8 cellular contexts compared by ENCODE assay signal in the genomic region with DNA sequence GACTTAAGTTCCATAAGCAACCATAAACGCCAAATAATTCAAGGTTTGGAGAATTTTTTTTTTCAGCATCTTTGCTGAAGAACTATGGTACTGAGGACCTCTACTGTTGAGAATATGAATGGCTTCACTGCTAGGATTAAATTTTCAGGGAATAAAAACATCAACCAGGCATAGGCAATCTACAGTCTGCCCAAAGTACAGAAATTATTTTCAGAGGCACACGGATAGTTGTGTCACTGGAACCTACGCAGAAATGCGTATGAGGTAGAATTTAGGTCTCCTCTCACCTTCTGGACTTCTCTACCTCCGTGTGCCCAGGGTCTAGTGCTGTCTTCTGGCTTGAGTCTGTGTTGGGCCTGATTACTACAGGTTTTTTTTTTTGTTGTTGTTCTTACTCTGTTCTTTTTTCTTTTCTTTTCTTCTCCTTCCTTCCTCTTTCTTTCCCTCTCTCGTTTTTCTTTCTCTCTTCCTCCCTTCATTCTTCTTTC. TPM values are rescaled to one million over a fixed set of nuclear protein-coding genes. Genes with fewer than 3 reads are reported as not detected.
A peak's percentile ranks its signal among the peaks of the same experiment; 100 is the strongest.
DNase-seq lines count a peak whose midpoint lies in the region; ATAC-seq, FAIRE-seq and TF ChIP-seq lines count a peak whose summit lies in the region.

No MANE protein-coding gene starts in this region.

- FAIRE-seq in GM12892 (lab: Jason Lieb, UNC), result no peak

- H3K4me3 Mint-ChIP-seq in activated CD8-positive, alpha-beta T cell treated with anti-CD3 and anti-CD28 coated beads for 36 hours, result no peak overlapping the region
- no peak overlapping the region for H3K4me3 Mint-ChIP-seq in activated CD8-positive, alpha-beta T cell treated with anti-CD3 and anti-CD28 coated beads, Interleukin-2, amount 10 ng/mL, durations not matched to agents 7 days and 5 days
- H3K4me3 Mint-ChIP-seq in brain, result no peak overlapping the region

- H3K4me1 ChIP-seq in liver (ENCODE audit: control insufficient read depth in 4 of 4, insufficient read depth in 4 of 4, low read length in 3 of 4), result no peaks in the 10 kb centered on the region

- DNase-seq in activated CD8-positive, alpha-beta T cell treated with anti-CD3 and anti-CD28 coated beads for 36 hours, result no peak
- no peak for DNase-seq in activated CD8-positive, alpha-beta T cell treated with anti-CD3 and anti-CD28 coated beads, Interleukin-2, amount 10 ng/mL, durations not matched to agents 7 days and 5 days
- peak; percentile 91 for DNase-seq in NCI-H1694 treated with DMSO at 0.1 percent for 48 hours (lab: John Stamatoyannopoulos, UW)
- DNase-seq in NCI-H187 treated with DMSO at 0.1 percent for 48 hours (lab: John Stamatoyannopoulos, UW), result no peak
- no peak for DNase-seq in GM12892 (ENCODE audit: insufficient read length)

- H3K4me1 Mint-ChIP-seq in activated CD8-positive, alpha-beta T cell treated with anti-CD3 and anti-CD28 coated beads for 36 hours (ENCODE audit: low read depth), result no peaks in the 10 kb centered on the region
- no peaks in the 10 kb centered on the region for H3K4me1 Mint-ChIP-seq in activated CD8-positive, alpha-beta T cell treated with anti-CD3 and anti-CD28 coated beads, Interleukin-2, amount 10 ng/mL, durations not matched to agents 7 days and 5 days (ENCODE audit: low read depth)
- H3K4me1 Mint-ChIP-seq in brain, result no peaks in the 10 kb centered on the region

- no peaks in the 10 kb centered on the region for H3K9me3 Mint-ChIP-seq in activated CD8-positive, alpha-beta T cell treated with anti-CD3 and anti-CD28 coated beads for 36 hours
- no peaks in the 10 kb centered on the region for H3K9me3 Mint-ChIP-seq in activated CD8-positive, alpha-beta T cell treated with anti-CD3 and anti-CD28 coated beads, Interleukin-2, amount 10 ng/mL, durations not matched to agents 7 days and 5 days (ENCODE audit: insufficient read depth)
- peaks cover 3 to 13% (median 4%) of the 10 kb centered on the region in 5 experiments for H3K9me3 Mint-ChIP-seq in brain

- peak; percentile 68 for TF ChIP-seq CTCF in activated CD8-positive, alpha-beta T cell treated with anti-CD3 and anti-CD28 coated beads for 36 hours (IDR thresholded peaks at IDR 0.05)
- TF ChIP-seq CTCF in brain (conservative IDR thresholded peaks at IDR 0.05) (peak; percentile 79 to 85), liver (IDR thresholded peaks at IDR 0.05; ENCODE audit: low read depth, low read length, missing input control) (peak; percentile 87)

- ATAC-seq in activated CD8-positive, alpha-beta T cell treated with anti-CD3 and anti-CD28 coated beads for 36 hours, result peak; percentile 24
- no peak for ATAC-seq in activated CD8-positive, alpha-beta T cell treated with anti-CD3 and anti-CD28 coated beads, Interleukin-2, amount 10 ng/mL, durations not matched to agents 7 days and 5 days
- ATAC-seq in GM18907 (IDR thresholded peaks at IDR 0.05; ENCODE audit: unreplicated experiment), result no peak

- no peaks in the 10 kb centered on the region for H3K9me3 ChIP-seq in liver (ENCODE audit: control insufficient read depth in 4 of 4, low read length in 3 of 4)

- no peaks in the 10 kb centered on the region for H3K36me3 ChIP-seq in liver (ENCODE audit: control insufficient read depth in 4 of 4, insufficient read depth in 3 of 4, low read depth in 1 of 4, low read length in 3 of 4)

- peaks cover 22% of the 10 kb centered on the region for H3K27me3 Mint-ChIP-seq in activated CD8-positive, alpha-beta T cell treated with anti-CD3 and anti-CD28 coated beads for 36 hours
- H3K27me3 Mint-ChIP-seq in activated CD8-positive, alpha-beta T cell treated with anti-CD3 and anti-CD28 coated beads, Interleukin-2, amount 10 ng/mL, durations not matched to agents 7 days and 5 days (ENCODE audit: low read depth), result peaks cover 36% of the 10 kb centered on the region
- H3K27me3 Mint-ChIP-seq in brain, result peaks cover 28% of the 10 kb centered on the region

- CTCF ChIA-PET in activated CD8-positive, alpha-beta T cell treated with anti-CD3 and anti-CD28 coated beads for 36 hours (lab: Charles Lee), result interaction anchor here (0.6 to 1.3 kb wide), 11 partner anchors 55 to 192 kb away, joined by 3 to 18 read pairs (median 3); no protein-coding TSS in a partner anchor
- CTCF ChIA-PET in activated CD8-positive, alpha-beta T cell treated with anti-CD3 and anti-CD28 coated beads, Interleukin-2, amount 10 ng/mL, durations not matched to agents 7 days and 5 days (lab: Charles Lee), result interaction anchor here (0.7 to 1.6 kb wide), 6 partner anchors 9 to 831 kb away, joined by 3 to 9 read pairs (median 4); no protein-coding TSS in a partner anchor

- H3K36me3 Mint-ChIP-seq in activated CD8-positive, alpha-beta T cell treated with anti-CD3 and anti-CD28 coated beads for 36 hours (ENCODE audit: low read depth), result no peaks in the 10 kb centered on the region
- H3K36me3 Mint-ChIP-seq in activated CD8-positive, alpha-beta T cell treated with anti-CD3 and anti-CD28 coated beads, Interleukin-2, amount 10 ng/mL, durations not matched to agents 7 days and 5 days (ENCODE audit: low read depth), result no peaks in the 10 kb centered on the region
- H3K36me3 Mint-ChIP-seq in brain, result no peaks in the 10 kb centered on the region

- TF ChIP-seq POLR2A in GM12892 (IDR thresholded peaks at IDR 0.05; ENCODE audit: low read depth, low read length), result no peak

- peaks cover 0 to 4% (median 0%) of the 10 kb centered on the region in 4 donors for H3K27me3 ChIP-seq in liver (ENCODE audit: control insufficient read depth in 4 of 4, insufficient read depth in 4 of 4, low read length in 3 of 4)

- intact Hi-C loops in activated CD8-positive, alpha-beta T cell treated with anti-CD3 and anti-CD28 coated beads for 36 hours (cut with micrococcal nuclease), result loop anchor here (5.0 kb wide), 1 partner anchor 139 kb away; no protein-coding TSS in a partner anchor

- H3K27ac ChIP-seq in liver (ENCODE audit: low read depth in 1 of 2, low read length in 2 of 2), result no peak overlapping the region

- no peak overlapping the region for H3K27ac Mint-ChIP-seq in activated CD8-positive, alpha-beta T cell treated with anti-CD3 and anti-CD28 coated beads for 36 hours
- no peak overlapping the region for H3K27ac Mint-ChIP-seq in activated CD8-positive, alpha-beta T cell treated with anti-CD3 and anti-CD28 coated beads, Interleukin-2, amount 10 ng/mL, durations not matched to agents 7 days and 5 days
- peak overlapping the region in 1 of 5 experiments; percentile 51 for H3K27ac Mint-ChIP-seq in brain

- WGBS in liver, result 8% methylated on average over 6 of the region's 6 CpGs

- H3K9ac ChIP-seq in liver (ENCODE audit: low read depth in 1 of 2, low read length in 2 of 2), result no peak overlapping the region

- peak; percentile 89 for TF ChIP-seq RAD21 in liver (IDR thresholded peaks at IDR 0.05)

- POLR2A ChIA-PET in activated CD8-positive, alpha-beta T cell treated with anti-CD3 and anti-CD28 coated beads for 36 hours (lab: Charles Lee), result no interaction called here
- POLR2A ChIA-PET in activated CD8-positive, alpha-beta T cell treated with anti-CD3 and anti-CD28 coated beads, Interleukin-2, amount 10 ng/mL, durations not matched to agents 7 days and 5 days (lab: Charles Lee), result no interaction called here

- H3K4me3 ChIP-seq in liver (ENCODE audit: low read depth in 1 of 3, low read length in 3 of 3), result no peak overlapping the region

TF ChIP-seq in liver, 16 proteins besides CTCF, POLR2A, EP300 and RAD21 (continues in another document):
- TF ChIP-seq, protein P1, sequence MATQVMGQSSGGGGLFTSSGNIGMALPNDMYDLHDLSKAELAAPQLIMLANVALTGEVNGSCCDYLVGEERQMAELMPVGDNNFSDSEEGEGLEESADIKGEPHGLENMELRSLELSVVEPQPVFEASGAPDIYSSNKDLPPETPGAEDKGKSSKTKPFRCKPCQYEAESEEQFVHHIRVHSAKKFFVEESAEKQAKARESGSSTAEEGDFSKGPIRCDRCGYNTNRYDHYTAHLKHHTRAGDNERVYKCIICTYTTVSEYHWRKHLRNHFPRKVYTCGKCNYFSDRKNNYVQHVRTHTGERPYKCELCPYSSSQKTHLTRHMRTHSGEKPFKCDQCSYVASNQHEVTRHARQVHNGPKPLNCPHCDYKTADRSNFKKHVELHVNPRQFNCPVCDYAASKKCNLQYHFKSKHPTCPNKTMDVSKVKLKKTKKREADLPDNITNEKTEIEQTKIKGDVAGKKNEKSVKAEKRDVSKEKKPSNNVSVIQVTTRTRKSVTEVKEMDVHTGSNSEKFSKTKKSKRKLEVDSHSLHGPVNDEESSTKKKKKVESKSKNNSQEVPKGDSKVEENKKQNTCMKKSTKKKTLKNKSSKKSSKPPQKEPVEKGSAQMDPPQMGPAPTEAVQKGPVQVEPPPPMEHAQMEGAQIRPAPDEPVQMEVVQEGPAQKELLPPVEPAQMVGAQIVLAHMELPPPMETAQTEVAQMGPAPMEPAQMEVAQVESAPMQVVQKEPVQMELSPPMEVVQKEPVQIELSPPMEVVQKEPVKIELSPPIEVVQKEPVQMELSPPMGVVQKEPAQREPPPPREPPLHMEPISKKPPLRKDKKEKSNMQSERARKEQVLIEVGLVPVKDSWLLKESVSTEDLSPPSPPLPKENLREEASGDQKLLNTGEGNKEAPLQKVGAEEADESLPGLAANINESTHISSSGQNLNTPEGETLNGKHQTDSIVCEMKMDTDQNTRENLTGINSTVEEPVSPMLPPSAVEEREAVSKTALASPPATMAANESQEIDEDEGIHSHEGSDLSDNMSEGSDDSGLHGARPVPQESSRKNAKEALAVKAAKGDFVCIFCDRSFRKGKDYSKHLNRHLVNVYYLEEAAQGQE (IDR thresholded peaks at IDR 0.05), result no peak
- TF ChIP-seq EGR1 (IDR thresholded peaks at IDR 0.05; ENCODE audit: low read depth in 2 of 2) (no peak), SP1 (IDR thresholded peaks at IDR 0.05) (no peak)
- TF ChIP-seq, protein P2, sequence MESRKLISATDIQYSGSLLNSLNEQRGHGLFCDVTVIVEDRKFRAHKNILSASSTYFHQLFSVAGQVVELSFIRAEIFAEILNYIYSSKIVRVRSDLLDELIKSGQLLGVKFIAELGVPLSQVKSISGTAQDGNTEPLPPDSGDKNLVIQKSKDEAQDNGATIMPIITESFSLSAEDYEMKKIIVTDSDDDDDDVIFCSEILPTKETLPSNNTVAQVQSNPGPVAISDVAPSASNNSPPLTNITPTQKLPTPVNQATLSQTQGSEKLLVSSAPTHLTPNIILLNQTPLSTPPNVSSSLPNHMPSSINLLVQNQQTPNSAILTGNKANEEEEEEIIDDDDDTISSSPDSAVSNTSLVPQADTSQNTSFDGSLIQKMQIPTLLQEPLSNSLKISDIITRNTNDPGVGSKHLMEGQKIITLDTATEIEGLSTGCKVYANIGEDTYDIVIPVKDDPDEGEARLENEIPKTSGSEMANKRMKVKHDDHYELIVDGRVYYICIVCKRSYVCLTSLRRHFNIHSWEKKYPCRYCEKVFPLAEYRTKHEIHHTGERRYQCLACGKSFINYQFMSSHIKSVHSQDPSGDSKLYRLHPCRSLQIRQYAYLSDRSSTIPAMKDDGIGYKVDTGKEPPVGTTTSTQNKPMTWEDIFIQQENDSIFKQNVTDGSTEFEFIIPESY (IDR thresholded peaks at IDR 0.05), result no peak

RNA-seq across cellular contexts. Expression of a gene that starts 39.7 kb away (rescaled TPM):
- total RNA-seq in activated CD8-positive, alpha-beta T cell treated with anti-CD3 and anti-CD28 coated beads for 36 hours, result not detected
- total RNA-seq in activated CD8-positive, alpha-beta T cell treated with anti-CD3 and anti-CD28 coated beads, Interleukin-2, amount 10 ng/mL, durations not matched to agents 7 days and 5 days, result not detected
- not detected for polyA plus RNA-seq in brain (ENCODE audit: insufficient read depth, low read depth, low replicate concordance)
- total RNA-seq in liver, result not detected
- polyA plus RNA-seq in liver, result under 1 TPM; 0.08 to 0.32 TPM
- 0.64 TPM for polyA plus RNA-seq in GM12892 (2012; ENCODE audit: missing spikeins)
